In genomic region chr2:97733341-97734035, GRCh38 we compare ENCODE assay signal across 18 cellular contexts. TPM values are rescaled to one million over a fixed set of nuclear protein-coding genes. Genes with fewer than 3 reads are reported as not detected.
DNase-seq lines count a peak whose midpoint lies in the region; ATAC-seq and TF ChIP-seq lines count a peak whose summit lies in the region.
"Had no signal": no experiment of that assay in that cellular context is flagged by ENCODE, and none has a peak within 500 bp of the region (broad histone marks: within the 10 kb centered on the region; RNA-seq: fewer than 3 reads in every experiment).

No MANE protein-coding gene starts in this region.

- H3K14ac ChIP-seq in neuronal stem cell (ENCODE audit: low read length), result peak overlapping the region; percentile 38

- no peak for TF ChIP-seq CTCF in natural killer cell (IDR thresholded peaks at IDR 0.05)

- intact Hi-C loops in natural killer cell (cut with micrococcal nuclease) (no loop called here), aorta (cut with DNase I) (no loop called here)

- no peaks in the 10 kb centered on the region for H3K9me3 Mint-ChIP-seq in natural killer cell
- H3K9me3 Mint-ChIP-seq in natural killer cell treated with Interleukin-12 subunit alpha and Interleukin-12 subunit beta and Interleukin-15 and Interleukin-18, amount 100 ng/mL, for 72 hours, result no peaks in the 10 kb centered on the region

- no peak overlapping the region for H3K27ac ChIP-seq in neuronal stem cell (replicated peaks; ENCODE audit: low read length)
- H3K27ac ChIP-seq in aorta (ENCODE audit: low read depth in 1 of 2, low read length in 2 of 2), result no peak overlapping the region
- H3K27ac ChIP-seq: PC-9 had no signal

- H3K27ac Mint-ChIP-seq in natural killer cell, result peak overlapping the region; percentile 45 to 79
- no peak overlapping the region for H3K27ac Mint-ChIP-seq in natural killer cell treated with Interleukin-12 subunit alpha and Interleukin-12 subunit beta and Interleukin-15 and Interleukin-18, amount 100 ng/mL, for 72 hours

- H2BK15ac ChIP-seq in neuronal stem cell (ENCODE audit: low read length), result peak overlapping the region; percentile 71

- H4K8ac ChIP-seq in neuronal stem cell (ENCODE audit: low read depth, low read length), result no peak overlapping the region

- H3K9me3 ChIP-seq in neuronal stem cell (replicated peaks in 1 of 2; ENCODE audit: control insufficient read depth in 2 of 2, insufficient read depth in 1 of 2, low read depth in 1 of 2, low read length in 2 of 2) (peaks cover 0 to 2% of the 10 kb centered on the region in 2 donors), aorta (ENCODE audit: control insufficient read depth, low read length) (peaks cover 2% of the 10 kb centered on the region)

- H3K36me3 ChIP-seq in neuronal stem cell (replicated peaks in 1 of 2; ENCODE audit: control insufficient read depth in 2 of 2, insufficient read depth in 2 of 2, low read length in 2 of 2) (no peaks in the 10 kb centered on the region), aorta (ENCODE audit: control insufficient read depth in 1 of 2, insufficient read depth in 2 of 2, low read length in 1 of 2) (no peaks in the 10 kb centered on the region)

- peak in 2 of 3 donors; percentile 22 to 32 for ATAC-seq in natural killer cell
- no peak for ATAC-seq in natural killer cell treated with Interleukin-12 subunit alpha and Interleukin-12 subunit beta and Interleukin-15 and Interleukin-18, amount 100 ng/mL, for 72 hours
- peak; percentile 3 for ATAC-seq in aorta (ENCODE audit: low FRiP score)
- no peak for ATAC-seq in HG03135 (IDR thresholded peaks at IDR 0.05; ENCODE audit: unreplicated experiment)
- ATAC-seq in GM19467 (IDR thresholded peaks at IDR 0.05; ENCODE audit: unreplicated experiment), result no peak

- peaks cover 8% of the 10 kb centered on the region for H3K36me3 Mint-ChIP-seq in natural killer cell
- H3K36me3 Mint-ChIP-seq in natural killer cell treated with Interleukin-12 subunit alpha and Interleukin-12 subunit beta and Interleukin-15 and Interleukin-18, amount 100 ng/mL, for 72 hours, result peaks cover 14% of the 10 kb centered on the region

- peaks cover 0 to 1% of the 10 kb centered on the region in 2 donors for H3K4me1 ChIP-seq in neuronal stem cell (ENCODE audit: control insufficient read depth in 2 of 2, insufficient read depth in 1 of 2, low read depth in 1 of 2, low read length in 2 of 2)
- H3K4me1 ChIP-seq in aorta (ENCODE audit: control insufficient read depth in 1 of 2, insufficient read depth in 2 of 2, low read length in 2 of 2), result no peaks in the 10 kb centered on the region

- peaks cover 2% of the 10 kb centered on the region for H3K79me1 ChIP-seq in neuronal stem cell (ENCODE audit: low read depth, low read length)

- no peak overlapping the region for H3K23ac ChIP-seq in neuronal stem cell (ENCODE audit: low read depth, low read length, poor library complexity)

- no peaks in the 10 kb centered on the region for H3K27me3 Mint-ChIP-seq in natural killer cell (ENCODE audit: low read depth in 2 of 2)
- no peaks in the 10 kb centered on the region for H3K27me3 Mint-ChIP-seq in natural killer cell treated with Interleukin-12 subunit alpha and Interleukin-12 subunit beta and Interleukin-15 and Interleukin-18, amount 100 ng/mL, for 72 hours
- H3K27me3 Mint-ChIP-seq: CD4-positive, CD25-positive, alpha-beta regulatory T cell had no signal

- H4K91ac ChIP-seq in neuronal stem cell (ENCODE audit: low read depth, low read length, poor library complexity), result peak overlapping the region; percentile 53

- H2BK120ac ChIP-seq in neuronal stem cell (ENCODE audit: low read depth, low read length), result no peak overlapping the region

- no CpG with 5 or more reads among the region's 20 CpGs for WGBS in neuronal stem cell (ENCODE audit: extremely low coverage in 2 of 2, insufficient read length in 2 of 2, insufficient replicate concordance in 1 of 2), 2 donors
- 86% methylated on average over 20 of the region's 20 CpGs for whole genome bisulfite sequencing in aorta, 2 donors

- H3K4me3 ChIP-seq in neuronal stem cell (ENCODE audit: low read length in 2 of 2) (no peak overlapping the region), aorta (ENCODE audit: low read length in 2 of 2) (no peak overlapping the region)
- H3K4me3 ChIP-seq: PC-9 had no signal

- no peaks in the 10 kb centered on the region for H3K27me3 ChIP-seq in neuronal stem cell (ENCODE audit: control insufficient read depth in 3 of 3, insufficient read depth in 3 of 3, low read depth in 1 of 3, low read length in 3 of 3)
- no peaks in the 10 kb centered on the region for H3K27me3 ChIP-seq in aorta (ENCODE audit: control insufficient read depth in 1 of 2, insufficient read depth in 2 of 2, low read length in 1 of 2)

- H3K4me1 Mint-ChIP-seq in natural killer cell, result peaks cover 52 to 68% of the 10 kb centered on the region in 2 donors
- peaks cover 35 to 39% of the 10 kb centered on the region in 2 donors for H3K4me1 Mint-ChIP-seq in natural killer cell treated with Interleukin-12 subunit alpha and Interleukin-12 subunit beta and Interleukin-15 and Interleukin-18, amount 100 ng/mL, for 72 hours (ENCODE audit: low read depth in 2 of 2)

- no peak overlapping the region for H2BK12ac ChIP-seq in neuronal stem cell (ENCODE audit: low read length)

- peak overlapping the region; percentile 41 for H3K4ac ChIP-seq in neuronal stem cell (ENCODE audit: low read length)

- peak overlapping the region; percentile 44 for H3K9ac ChIP-seq in neuronal stem cell (ENCODE audit: low read depth, low read length, poor library complexity)

- no peak for DNase-seq in natural killer cell
- no peak for DNase-seq in natural killer cell treated with Interleukin-12 subunit alpha and Interleukin-12 subunit beta and Interleukin-15 and Interleukin-18, amount 100 ng/mL, for 72 hours (ENCODE audit: low spot score)
- DNase-seq in activated CD8-positive, alpha-beta memory T cell treated with anti-CD3 and anti-CD28 coated beads, Interleukin-2, amount 50 U/mL, for 4 hours, result peak; percentile 7
- no peak for DNase-seq in neuronal stem cell (ENCODE audit: low spot score)
- DNase-seq in aorta, result peak in 1 of 2 donors; percentile 61
- no peak for DNase-seq in NCI-H526 treated with DMSO at 0.1 percent for 48 hours (lab: John Stamatoyannopoulos, UW)
- DNase-seq: CD4-positive, CD25-positive, alpha-beta regulatory T cell; DMS79; H7; MV-4-11; NCI-H1417; NCI-H2029 treated with DMSO at 0.1 percent for 48 hours; NCI-H2171 treated with DMSO at 0.1 percent for 48 hours; NCI-H510A; NCI-H82; PC-9 had no signal

- no peak overlapping the region for H3K4me2 ChIP-seq in neuronal stem cell (ENCODE audit: insufficient read depth, low read length, poor library complexity, severe bottlenecking)
- H3K4me2 ChIP-seq: PC-9 had no signal

- H3K4me3 Mint-ChIP-seq in natural killer cell, result no peak overlapping the region
- H3K4me3 Mint-ChIP-seq in natural killer cell treated with Interleukin-12 subunit alpha and Interleukin-12 subunit beta and Interleukin-15 and Interleukin-18, amount 100 ng/mL, for 72 hours, result no peak overlapping the region
- H3K4me3 Mint-ChIP-seq: CD4-positive, CD25-positive, alpha-beta regulatory T cell had no signal

- no peak overlapping the region for H2AFZ ChIP-seq in neuronal stem cell (ENCODE audit: low read length)
- H2AFZ ChIP-seq: PC-9 had no signal

- H2AK5ac ChIP-seq in neuronal stem cell (ENCODE audit: low read depth, low read length), result no peak overlapping the region

- no peak overlapping the region for H3K18ac ChIP-seq in neuronal stem cell (ENCODE audit: low read length)

- H2BK5ac ChIP-seq in neuronal stem cell (ENCODE audit: low read length), result no peak overlapping the region

RNA-seq across cellular contexts. Expression of gene ZAP70, which starts 20.1 kb away (rescaled TPM):
- total RNA-seq in natural killer cell, result 1,000 to 10,000 TPM in 1 of 3 donors, 100 to 1,000 TPM in 2; 883 to 1,008 (median 954) TPM
- 100 to 1,000 TPM in 1 of 2 donors, 10 to 100 TPM in 1; 97.4 to 191 TPM for total RNA-seq in natural killer cell treated with Interleukin-12 subunit alpha and Interleukin-12 subunit beta and Interleukin-15 and Interleukin-18, amount 100 ng/mL, for 72 hours
- polyA plus RNA-seq in neuronal stem cell (2013, experiment 1 of 2), result 0.08 TPM
- 0.06 TPM for polyA plus RNA-seq in neuronal stem cell (2013, experiment 2 of 2)
- 1 to 10 TPM; 4.3 to 7.5 TPM for total RNA-seq in aorta
- 1 to 10 TPM; 1.3 to 2.8 TPM for polyA plus RNA-seq in aorta
- total RNA-seq: PC-9 had no signal

Comparison
In these comparisons a context has a peak if more than half of its experiments do, and no peak if none do; other contexts are left out.
1. ATAC-seq: peak in natural killer cell (2 of 3) and aorta (single experiment); none in natural killer cell treated with Interleukin-12 subunit alpha and Interleukin-12 subunit beta and Interleukin-15 and Interleukin-18, amount 100 ng/mL, for 72 hours (0 of 2), HG03135 (single experiment) and GM19467 (single experiment).
2. H3K27ac Mint-ChIP-seq: peak in natural killer cell (2 of 2); none in natural killer cell treated with Interleukin-12 subunit alpha and Interleukin-12 subunit beta and Interleukin-15 and Interleukin-18, amount 100 ng/mL, for 72 hours (0 of 2).
3. RNA of gene ZAP70, which starts 20.1 kb away (total RNA-seq): 883 to 1,008 TPM in natural killer cell and 97.4 to 191 TPM in natural killer cell treated with Interleukin-12 subunit alpha and Interleukin-12 subunit beta and Interleukin-15 and Interleukin-18, amount 100 ng/mL, for 72 hours; 4.3 to 7.5 TPM in aorta; every median in the first group is over 10 times any median in the second.